1 cellular context compared by ENCODE assay signal in genomic region chr3:36302110-36302509, GRCh38.
TF ChIP-seq lines count a peak whose summit lies in the region.

No MANE protein-coding gene starts in this region.

TF ChIP-seq in SK-N-SH, 30 proteins besides CTCF, POLR2A, EP300 and RAD21 (continued from another document):
- TF ChIP-seq PBX3 (IDR thresholded peaks at IDR 0.05) (peak; percentile 62), TEAD4 (IDR thresholded peaks at IDR 0.05; ENCODE audit: borderline replicate concordance, insufficient read depth) (0 out of 2 replicates have a peak, but pooled peaks have one; percentile 11), GATA2 (CRISPR knock-in tag; IDR thresholded peaks at IDR 0.05) (peak; percentile 83), USF1 (IDR thresholded peaks at IDR 0.05; ENCODE audit: borderline replicate concordance, low read depth) (no peak), FOXJ3 (CRISPR knock-in tag; IDR thresholded peaks at IDR 0.05) (no peak), REST (IDR thresholded peaks at IDR 0.05; ENCODE audit: low read depth, low read length) (no peak), GABPA (IDR thresholded peaks at IDR 0.05; ENCODE audit: low read depth) (no peak), RCOR1 (IDR thresholded peaks at IDR 0.05; ENCODE audit: low read length) (peak; percentile 87), NFIC (IDR thresholded peaks at IDR 0.05; ENCODE audit: borderline replicate concordance) (no peak), SMC3 (IDR thresholded peaks at IDR 0.05; ENCODE audit: low read depth, low read length) (peak; percentile 27; the same call in 1 of the 2 replicates), USF2 (IDR thresholded peaks at IDR 0.05; ENCODE audit: borderline replicate concordance, low read depth, low read length) (no peak), ELF1 (IDR thresholded peaks at IDR 0.05) (no peak), MAX (IDR thresholded peaks at IDR 0.05; ENCODE audit: low read depth) (no peak), MXI1 (IDR thresholded peaks at IDR 0.05; ENCODE audit: low read depth, low read length) (peak; percentile 58; the same call in 1 of the 2 replicates), RFX5 (IDR thresholded peaks at IDR 0.05; ENCODE audit: low read length) (no peak), RXRA (IDR thresholded peaks at IDR 0.05; ENCODE audit: borderline replicate concordance, low read depth) (no peak), POLR2AphosphoS5 (IDR thresholded peaks at IDR 0.05; ENCODE audit: low read depth, low read length) (no peak; the same call in 1 of the 2 replicates), ZBTB33 (IDR thresholded peaks at IDR 0.05; ENCODE audit: borderline replicate concordance, low read depth) (no peak), CHD2 (IDR thresholded peaks at IDR 0.05; ENCODE audit: low read length, partially characterized antibody) (peak; percentile 60), YY1 (IDR thresholded peaks at IDR 0.05; ENCODE audit: low read depth) (no peak), EZH2phosphoT487 (IDR thresholded peaks at IDR 0.05; ENCODE audit: borderline replicate concordance, low read depth) (no peak), SIN3A (IDR thresholded peaks at IDR 0.05; ENCODE audit: borderline replicate concordance, low read depth, low read length) (no peak), TCF12 (IDR thresholded peaks at IDR 0.05) (peak; percentile 85), JUND (IDR thresholded peaks at IDR 0.05) (peak; percentile 48; the same call in 1 of the 2 replicates)
